In genomic region chr16:10386517-10387377, GRCh38 we compare ENCODE assay signal across 8 cellular contexts. TPM values are rescaled to one million over a fixed set of nuclear protein-coding genes. Genes with fewer than 3 reads are reported as not detected.
DNase-seq lines count a peak whose midpoint lies in the region; ATAC-seq and TF ChIP-seq lines count a peak whose summit lies in the region.

No MANE protein-coding gene starts in this region.

- no peaks in the 10 kb centered on the region for H3K9me3 Mint-ChIP-seq in osteocyte (ENCODE audit: unreplicated experiment)

- H3K27me3 Mint-ChIP-seq in osteocyte (ENCODE audit: unreplicated experiment): no peaks in the 10 kb centered on the region

- peak overlapping the region; percentile 95 for H3K27ac Mint-ChIP-seq in osteocyte (ENCODE audit: unreplicated experiment)

- peaks cover 11% of the 10 kb centered on the region for H3K36me3 Mint-ChIP-seq in osteocyte (ENCODE audit: unreplicated experiment)

- DNase-seq in G401 (ENCODE audit: low spot score) (peak; percentile 10), OCI-M1 (lab: John Stamatoyannopoulos, UW) (peak; percentile 57), erythroblast (lab: John Stamatoyannopoulos, UW) (peak; percentile 51 to 57), osteocyte (ENCODE audit: extremely low spot score, unreplicated experiment) (no peak), NCI-H1417 treated with DMSO at 0.1 percent for 48 hours (lab: John Stamatoyannopoulos, UW) (no peak)

- no peak for ATAC-seq in GM18868 (IDR thresholded peaks at IDR 0.05; ENCODE audit: unreplicated experiment)
- ATAC-seq in GM18858 (IDR thresholded peaks at IDR 0.05; ENCODE audit: unreplicated experiment): no peak
- ATAC-seq in HG02840 (IDR thresholded peaks at IDR 0.05; ENCODE audit: low FRiP score, unreplicated experiment): no peak

- no peak for TF ChIP-seq POLR2A in erythroblast (IDR thresholded peaks at IDR 0.05; ENCODE audit: low read length)

- peak overlapping the region; percentile 92 for H3K4me3 Mint-ChIP-seq in osteocyte (ENCODE audit: unreplicated experiment)

- TF ChIP-seq CTCF in osteocyte (IDR thresholded peaks at IDR 0.05): no peak

- H3K4me1 Mint-ChIP-seq in osteocyte (ENCODE audit: unreplicated experiment): peaks cover 20% of the 10 kb centered on the region

- in situ Hi-C loops in G401 (cut with HindIII; ENCODE audit: low sequenced_read_pairs): no loop called here

RNA-seq across cellular contexts. Expression of gene ATF7IP2, which starts 0.9 kb away (rescaled TPM):
- 12.5 and 25.0 TPM in 2 replicates for total RNA-seq in G401 (2014; rRNA removed; shearing (Covaris generic))
- 7.2 and 11.6 TPM in 2 replicates for total RNA-seq in osteocyte

Comparison
In these comparisons a context has a peak if more than half of its experiments do, and no peak if none do; other contexts are left out.
1. DNase-seq: peak in G401 (single experiment), OCI-M1 (single experiment) and erythroblast (2 of 2); none in osteocyte (single experiment) and NCI-H1417 treated with DMSO at 0.1 percent for 48 hours (single experiment).